22 cellular contexts compared by ENCODE assay signal in genomic region chr11:58727415-58727797, GRCh38.
DNase-seq lines count a peak whose midpoint lies in the region; TF ChIP-seq lines count a peak whose summit lies in the region.
"Had no signal": no experiment of that assay in that cellular context is flagged by ENCODE, and none has a peak within 500 bp of the region (broad histone marks: within the 10 kb centered on the region; RNA-seq: fewer than 3 reads in every experiment).

No MANE protein-coding gene starts in this region.

- intact Hi-C loops in dendritic cell treated with granulocyte-macrophage colony-stimulating factor and Interleukin-4, amounts not matched to agents 40 ng/mL and 50 ng/mL, for 4 days (cut with micrococcal nuclease), result no loop called here

- no peak for TF ChIP-seq CTCF in GM20000 (IDR thresholded peaks at IDR 0.05; ENCODE audit: extremely low read depth, missing control alignments)

- H3K4me2 ChIP-seq in BLaER1 treated with 17β-estradiol and CSF1 and Interleukin-3, amounts not matched to agents 10 nM and 100 nM, result peak overlapping the region in 10 of 11 experiments; percentile 6 to 88 (median 26); a peak in 14 of 22 replicates

- H3K4me3 ChIP-seq in BLaER1 treated with 17β-estradiol and CSF1 and Interleukin-3, amounts not matched to agents 10 nM and 100 nM, result no peak overlapping the region
- H3K4me3 ChIP-seq: colonic mucosa, transverse colon had no signal

- H3K4me1 Mint-ChIP-seq in T-helper 1 cell treated with Interleukin-12 subunit alpha and Interleukin-12 subunit beta and Interleukin-4 antibody, amounts not matched to agents 30 μg/mL and 1 μg/mL, for 36 hours (ENCODE audit: low read depth), result peaks cover 14% of the 10 kb centered on the region
- peaks cover 19% of the 10 kb centered on the region for H3K4me1 Mint-ChIP-seq in dendritic cell treated with granulocyte-macrophage colony-stimulating factor and Interleukin-4, amounts not matched to agents 40 ng/mL and 50 ng/mL, for 4 days (ENCODE audit: low read depth)

- no peak overlapping the region for H3K4me3 Mint-ChIP-seq in T-helper 1 cell treated with Interleukin-12 subunit alpha and Interleukin-12 subunit beta and Interleukin-4 antibody, amounts not matched to agents 30 μg/mL and 1 μg/mL, for 36 hours
- no peak overlapping the region for H3K4me3 Mint-ChIP-seq in dendritic cell treated with granulocyte-macrophage colony-stimulating factor and Interleukin-4, amounts not matched to agents 40 ng/mL and 50 ng/mL, for 4 days
- H3K4me3 Mint-ChIP-seq: memory B cell had no signal

- no peaks in the 10 kb centered on the region for H3K27me3 ChIP-seq in BLaER1 treated with 17β-estradiol and CSF1 and Interleukin-3, amounts not matched to agents 10 nM and 100 nM
- H3K27me3 ChIP-seq: BE2C, brain microvascular endothelial cell, colonic mucosa, transverse colon had no signal

- no peaks in the 10 kb centered on the region for H3K9me3 ChIP-seq in BLaER1 treated with 17β-estradiol and CSF1 and Interleukin-3, amounts not matched to agents 10 nM and 100 nM (replicated peaks in 1 of 11)
- H3K9me3 ChIP-seq: BE2C, colonic mucosa, transverse colon had no signal

- DNase-seq in T-helper 1 cell (no peak), RPMI8226 (peak; percentile 5), GM20000 (ENCODE audit: low spot score) (no peak)
- DNase-seq in NK-92 treated with Interleukin-12 subunit alpha and Interleukin-12 subunit beta, amount 100 ng/mL, for 24 hours (lab: John Stamatoyannopoulos, UW), result no peak
- DNase-seq in effector CD4-positive, alpha-beta T cell, result no peak
- DNase-seq: activated CD4-positive, alpha-beta T cell treated with anti-CD3 and anti-CD28 coated beads for 4 hours; activated CD8-positive, alpha-beta memory T cell treated with anti-CD3 and anti-CD28 coated beads, Interleukin-2, amount 50 U/mL, for 48 hours; brain microvascular endothelial cell; colonic mucosa; NCI-H1048; NCI-H187; NCI-H82; occipital lobe; Right ventricle myocardium superior; stimulated activated CD4-positive, alpha-beta T cell treated with anti-CD3 and anti-CD28 coated beads, Interleukin-2, amount 100 ng/mL, for 48 hours; SW 1271; transverse colon had no signal

- H3K36me3 ChIP-seq in BLaER1 treated with 17β-estradiol and CSF1 and Interleukin-3, amounts not matched to agents 10 nM and 100 nM, result no peaks in the 10 kb centered on the region
- H3K36me3 ChIP-seq: BE2C, brain microvascular endothelial cell, colonic mucosa, transverse colon had no signal

- H3K27ac ChIP-seq in BLaER1 treated with 17β-estradiol and CSF1 and Interleukin-3, amounts not matched to agents 10 nM and 100 nM, result peak overlapping the region in 2 of 11 experiments; percentile 53 to 54; a peak in 4 of 22 replicates
- H3K27ac ChIP-seq: brain microvascular endothelial cell, colonic mucosa, transverse colon had no signal

- no peaks in the 10 kb centered on the region for H4K20me1 ChIP-seq in BLaER1 treated with 17β-estradiol and CSF1 and Interleukin-3, amounts not matched to agents 10 nM and 100 nM

- H3K36me3 Mint-ChIP-seq in T-helper 1 cell treated with Interleukin-12 subunit alpha and Interleukin-12 subunit beta and Interleukin-4 antibody, amounts not matched to agents 30 μg/mL and 1 μg/mL, for 36 hours (ENCODE audit: low read depth), result no peaks in the 10 kb centered on the region
- no peaks in the 10 kb centered on the region for H3K36me3 Mint-ChIP-seq in dendritic cell treated with granulocyte-macrophage colony-stimulating factor and Interleukin-4, amounts not matched to agents 40 ng/mL and 50 ng/mL, for 4 days (ENCODE audit: low read depth)
- H3K36me3 Mint-ChIP-seq: memory B cell had no signal

- peak overlapping the region; percentile 78 for H3K27ac Mint-ChIP-seq in T-helper 1 cell treated with Interleukin-12 subunit alpha and Interleukin-12 subunit beta and Interleukin-4 antibody, amounts not matched to agents 30 μg/mL and 1 μg/mL, for 36 hours
- peak overlapping the region; percentile 74 for H3K27ac Mint-ChIP-seq in dendritic cell treated with granulocyte-macrophage colony-stimulating factor and Interleukin-4, amounts not matched to agents 40 ng/mL and 50 ng/mL, for 4 days
- H3K27ac Mint-ChIP-seq: memory B cell had no signal

- H3K4me1 ChIP-seq in BLaER1 treated with 17β-estradiol and CSF1 and Interleukin-3, amounts not matched to agents 10 nM and 100 nM, result peaks cover 10 to 26% (median 11%) of the 10 kb centered on the region in 10 experiments; a peak in 15 of 20 replicates
- H3K4me1 ChIP-seq: colonic mucosa had no signal

- H3K9ac ChIP-seq in BLaER1 treated with 17β-estradiol and CSF1 and Interleukin-3, amounts not matched to agents 10 nM and 100 nM, result no peak overlapping the region

- no peaks in the 10 kb centered on the region for H3K27me3 Mint-ChIP-seq in T-helper 1 cell treated with Interleukin-12 subunit alpha and Interleukin-12 subunit beta and Interleukin-4 antibody, amounts not matched to agents 30 μg/mL and 1 μg/mL, for 36 hours (ENCODE audit: low read depth)
- no peaks in the 10 kb centered on the region for H3K27me3 Mint-ChIP-seq in dendritic cell treated with granulocyte-macrophage colony-stimulating factor and Interleukin-4, amounts not matched to agents 40 ng/mL and 50 ng/mL, for 4 days

- H3K9me3 Mint-ChIP-seq in T-helper 1 cell treated with Interleukin-12 subunit alpha and Interleukin-12 subunit beta and Interleukin-4 antibody, amounts not matched to agents 30 μg/mL and 1 μg/mL, for 36 hours, result no peaks in the 10 kb centered on the region
- peaks cover 9% of the 10 kb centered on the region for H3K9me3 Mint-ChIP-seq in dendritic cell treated with granulocyte-macrophage colony-stimulating factor and Interleukin-4, amounts not matched to agents 40 ng/mL and 50 ng/mL, for 4 days
- H3K9me3 Mint-ChIP-seq: memory B cell had no signal
